In the genomic region with DNA sequence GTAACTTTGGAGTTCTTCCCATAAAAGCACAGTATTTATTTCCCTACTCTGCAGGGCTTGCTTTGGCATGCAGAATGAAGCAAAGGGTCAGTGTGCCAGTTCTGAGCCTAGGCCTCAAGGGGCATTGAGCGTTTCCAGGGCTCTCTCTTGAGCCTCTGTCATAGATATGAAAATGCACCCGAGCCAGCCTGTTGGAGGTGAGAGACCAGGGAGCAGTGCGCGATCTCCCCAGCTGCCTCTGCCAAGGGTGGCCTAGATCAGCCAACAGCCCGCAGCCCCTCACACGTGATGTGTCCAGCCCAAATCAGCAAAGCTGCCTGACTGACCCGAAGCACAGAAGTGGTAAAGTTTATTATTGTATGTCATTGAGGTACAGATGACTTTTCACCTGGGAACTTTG, we compare ENCODE assay signal across 26 cellular contexts.
A peak's percentile ranks its signal among the peaks of the same experiment; 100 is the strongest.
DNase-seq lines count a peak whose midpoint lies in the region; ATAC-seq and TF ChIP-seq lines count a peak whose summit lies in the region.
"Had no signal": no experiment of that assay in that cellular context is flagged by ENCODE, and none has a peak within 500 bp of the region (broad histone marks: within the 10 kb centered on the region; RNA-seq: fewer than 3 reads in every experiment).

No MANE protein-coding gene starts in this region.

- peaks cover 17 to 19% of the 10 kb centered on the region in 2 experiments for H3K4me1 Mint-ChIP-seq in H9
- peaks cover 84% of the 10 kb centered on the region for H3K4me1 Mint-ChIP-seq in activated B cell treated with CpG ODN at 0.5 μM for 24 hours

- ATAC-seq in activated B cell treated with CpG ODN at 0.5 μM for 24 hours (ENCODE audit: low read depth) (no peak), left cardiac atrium (peak; percentile 9 to 25), GM18517 (IDR thresholded peaks at IDR 0.05; ENCODE audit: unreplicated experiment) (no peak)
- ATAC-seq: A549, Panc1 had no signal

- H3K27me3 ChIP-seq in H9 (ENCODE audit: insufficient read depth, low read length): no peaks in the 10 kb centered on the region

- no peaks in the 10 kb centered on the region for H3K4me1 ChIP-seq in H9 (ENCODE audit: insufficient read depth, low read length)

- H4K5ac ChIP-seq in H9 (ENCODE audit: insufficient read length, low read depth, low read length): no peak overlapping the region

- no peaks in the 10 kb centered on the region for H3K36me3 Mint-ChIP-seq in H9 (ENCODE audit: insufficient read depth in 1 of 3, low read depth in 3 of 3)
- no peaks in the 10 kb centered on the region for H3K36me3 Mint-ChIP-seq in activated B cell treated with CpG ODN at 0.5 μM for 24 hours (ENCODE audit: low read depth)
- H3K36me3 Mint-ChIP-seq: CD4-positive, alpha-beta memory T cell had no signal

- H3K27ac ChIP-seq in H9 (ENCODE audit: insufficient read length, low read depth, low read length): no peak overlapping the region
- H3K27ac ChIP-seq: A549, GM23248, RWPE1, SK-N-MC had no signal

- POLR2A ChIA-PET in activated B cell treated with CpG ODN at 0.5 μM for 24 hours (lab: Charles Lee): interaction anchor here (0.7 to 38.9 kb wide), 6 partner anchors 10 to 134 kb away, joined by 3 to 1269 read pairs (median 13); a partner anchor contains a TSS

- CTCF ChIA-PET in activated B cell treated with CpG ODN at 0.5 μM for 24 hours (lab: Charles Lee): interaction anchor here (0.6 to 9.0 kb wide), 4 partner anchors 61 to 133 kb away, joined by 3 to 211 read pairs (median 33); a partner anchor contains a TSS

- no peaks in the 10 kb centered on the region for H3K9me3 ChIP-seq in H9 (ENCODE audit: control insufficient read depth, low read depth, low read length)
- H3K9me3 ChIP-seq: A549, Caco-2 had no signal

- H3K4me2 ChIP-seq in H9 (ENCODE audit: insufficient read depth, insufficient read length, low read length): no peak overlapping the region
- H3K4me2 ChIP-seq: A549 had no signal

- H3K79me1 ChIP-seq in H9 (ENCODE audit: insufficient read depth, low read depth, low read length, poor library complexity, severe bottlenecking): no peaks in the 10 kb centered on the region

- no peaks in the 10 kb centered on the region; a peak in 1 of 5 replicates for H3K9me3 Mint-ChIP-seq in H9
- H3K9me3 Mint-ChIP-seq in activated B cell treated with CpG ODN at 0.5 μM for 24 hours: no peaks in the 10 kb centered on the region
- H3K9me3 Mint-ChIP-seq: CD4-positive, alpha-beta memory T cell had no signal

- H4K8ac ChIP-seq in H9 (replicated peaks; ENCODE audit: insufficient read length, low read depth, low read length): no peak overlapping the region

- no peaks in the 10 kb centered on the region for H3K23me2 ChIP-seq in H9 (ENCODE audit: insufficient read length, low read depth, low read length, poor library complexity, severe bottlenecking)

- no peak overlapping the region for H2BK12ac ChIP-seq in H9 (ENCODE audit: insufficient read length, low read depth, low read length)

- H2BK20ac ChIP-seq in H9 (ENCODE audit: low read depth, low read length, poor library complexity, severe bottlenecking): no peak overlapping the region

- DNase-seq in H9 (peak; percentile 10), activated B cell treated with CpG ODN at 0.5 μM for 24 hours (no peak), left cardiac atrium (no peak), posterior vena cava (ENCODE audit: low spot score) (peak; percentile 66), COLO668 (lab: John Stamatoyannopoulos, UW; ENCODE audit: unreplicated experiment) (no peak)
- no peak for DNase-seq in stimulated activated naive CD4-positive, alpha-beta T cell treated with Interleukin-2 at 50 U/mL for 16 hours (lab: John Stamatoyannopoulos, UW)
- DNase-seq: AML-193; C1 segment of cervical spinal cord; Caco-2; CD4-positive, alpha-beta memory T cell; GM23248; HCEC 1CT; NCI-H1092; NCI-H1436; NCI-H187; NCI-H2081 treated with DMSO at 0.1 percent for 48 hours; NCI-H2171; NCI-H226; NCI-H510A; NCI-H69; SIG-M5 had no signal

- H3K18ac ChIP-seq in H9 (ENCODE audit: insufficient read length, low read depth, low read length): no peak overlapping the region

- H4K91ac ChIP-seq in H9 (ENCODE audit: insufficient read length, low read depth, low read length): no peak overlapping the region

- H2BK15ac ChIP-seq in H9 (ENCODE audit: low read depth, low read length): no peak overlapping the region

- no peaks in the 10 kb centered on the region for H4K20me1 ChIP-seq in H9 (ENCODE audit: control insufficient read depth, insufficient read depth, insufficient read length)

- no peak overlapping the region for H2BK120ac ChIP-seq in H9 (ENCODE audit: low read depth, low read length, poor library complexity, severe bottlenecking)

- no peak overlapping the region for H3K23ac ChIP-seq in H9 (ENCODE audit: insufficient read length, low read depth, low read length)

- no peak overlapping the region for H2AFZ ChIP-seq in H9 (ENCODE audit: low read length)
- H2AFZ ChIP-seq: GM23248 had no signal

- no peaks in the 10 kb centered on the region for H3K79me2 ChIP-seq in H9 (ENCODE audit: insufficient read depth, low read length)

- TF ChIP-seq CTCF in H9 (conservative IDR thresholded peaks at IDR 0.05) (no peak), activated B cell treated with CpG ODN at 0.5 μM for 24 hours (IDR thresholded peaks at IDR 0.05) (no peak)

- H3K4ac ChIP-seq in H9 (ENCODE audit: low read depth, low read length): no peak overlapping the region

- no peak overlapping the region for H3K4me3 Mint-ChIP-seq in H9
- H3K4me3 Mint-ChIP-seq in activated B cell treated with CpG ODN at 0.5 μM for 24 hours: no peak overlapping the region
- H3K4me3 Mint-ChIP-seq: CD4-positive, alpha-beta memory T cell had no signal

- H3K27me3 Mint-ChIP-seq in H9 (ENCODE audit: low read depth) (peaks cover 1% of the 10 kb centered on the region), activated B cell treated with CpG ODN at 0.5 μM for 24 hours (no peaks in the 10 kb centered on the region)
- H3K27me3 Mint-ChIP-seq: CD4-positive, alpha-beta memory T cell had no signal

- intact Hi-C loops in activated B cell treated with CpG ODN at 0.5 μM for 24 hours (cut with micrococcal nuclease) (no loop called here), left cardiac atrium (cut with DNase I) (no loop called here), posterior vena cava (cut with DNase I) (no loop called here)

- no peak overlapping the region for H3K14ac ChIP-seq in H9 (ENCODE audit: insufficient read depth, low read length)

- H3K27ac Mint-ChIP-seq in H9: no peak overlapping the region
- H3K27ac Mint-ChIP-seq in activated B cell treated with CpG ODN at 0.5 μM for 24 hours: peak overlapping the region; percentile 35

- H2AK5ac ChIP-seq in H9 (ENCODE audit: insufficient read length, low read length): no peak overlapping the region

- no peak overlapping the region for H3T11ph ChIP-seq in H9 (ENCODE audit: low read length)

- no peak overlapping the region for H3K9ac ChIP-seq in H9 (ENCODE audit: extremely low read depth, insufficient read length, low read length)
- H3K9ac ChIP-seq: GM23248 had no signal

- no CpG with 5 or more reads among the region's 7 CpGs for WGBS in H9 (ENCODE audit: extremely low coverage, insufficient read length, low lambda C conversion rate)

- no peak overlapping the region for H3K56ac ChIP-seq in H9 (ENCODE audit: insufficient read length, low read depth, low read length)

- no peak overlapping the region for H2BK5ac ChIP-seq in H9 (ENCODE audit: insufficient read length, low read length)

Comparison
In these comparisons a context has a peak if more than half of its experiments do, and no peak if none do; other contexts are left out.
1. DNase-seq: peak in H9 (single experiment) and posterior vena cava (single experiment); none in activated B cell treated with CpG ODN at 0.5 μM for 24 hours (single experiment), left cardiac atrium (single experiment), COLO668 (single experiment) and stimulated activated naive CD4-positive, alpha-beta T cell treated with Interleukin-2 at 50 U/mL for 16 hours (single experiment).
2. ATAC-seq: peak in left cardiac atrium (2 of 2); none in activated B cell treated with CpG ODN at 0.5 μM for 24 hours (single experiment) and GM18517 (single experiment).